ENCODE assay signal across 3 cellular contexts in the genomic region with DNA sequence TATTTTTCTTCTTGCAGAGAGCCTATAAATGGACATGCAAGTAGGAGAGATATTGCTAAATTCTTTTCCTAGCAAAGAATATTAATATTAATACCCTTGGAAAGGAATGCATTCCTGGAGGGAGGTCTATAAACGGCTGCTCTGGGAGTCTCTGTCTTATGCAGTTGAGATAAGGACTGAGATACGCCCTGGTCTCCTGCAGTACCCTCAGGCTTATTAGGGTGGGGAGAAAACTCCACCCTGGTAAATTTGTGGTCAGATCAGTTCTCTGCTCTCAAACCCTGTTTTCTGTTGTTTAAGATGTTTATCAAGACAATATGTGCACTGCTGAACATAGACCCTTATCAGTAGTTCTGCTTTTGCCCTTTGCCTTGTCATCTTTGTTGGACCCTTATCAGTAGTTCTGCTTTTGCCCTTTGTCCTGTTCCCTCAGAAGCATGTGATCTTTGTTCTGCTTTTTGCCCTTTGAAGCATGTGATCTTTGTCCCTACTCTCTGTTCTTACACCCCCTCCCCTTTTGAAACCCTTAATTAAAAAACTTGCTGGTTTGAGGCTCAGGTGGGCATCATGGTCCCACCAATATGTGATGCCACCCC. TPM values are rescaled to one million over a fixed set of nuclear protein-coding genes. Genes with fewer than 3 reads are reported as not detected.
"Had no signal": no experiment of that assay in that cellular context is flagged by ENCODE, and none has a peak within 500 bp of the region (broad histone marks: within the 10 kb centered on the region; RNA-seq: fewer than 3 reads in every experiment).

No MANE protein-coding gene starts in this region.

RNA-seq across cellular contexts. Expression of a gene that starts 10.4 kb away (rescaled TPM):
- total RNA-seq: M059J, Right ventricle myocardium superior, T-helper 17 cell had no signal
